9 cellular contexts compared by ENCODE assay signal in the genomic region with DNA sequence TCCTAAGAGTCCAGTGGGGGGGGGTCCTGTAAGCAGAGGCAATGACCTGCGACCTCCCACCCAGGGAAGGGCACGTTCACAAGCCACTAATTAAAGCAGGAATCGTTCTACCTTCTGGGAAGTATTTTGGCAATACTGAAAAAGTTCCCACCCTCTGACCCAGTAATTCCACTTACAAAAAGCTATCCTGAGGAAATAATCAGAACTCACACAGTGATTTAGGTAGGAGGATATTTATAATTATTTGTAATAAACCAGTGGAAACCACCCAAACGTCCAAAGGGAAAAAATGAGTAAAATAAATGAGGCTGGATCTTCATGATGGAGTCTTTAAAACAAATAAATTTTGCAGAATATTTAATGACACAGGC. TPM values are rescaled to one million over a fixed set of nuclear protein-coding genes. Genes with fewer than 3 reads are reported as not detected.
A peak's percentile ranks its signal among the peaks of the same experiment; 100 is the strongest.
DNase-seq lines count a peak whose midpoint lies in the region; ATAC-seq, FAIRE-seq and TF ChIP-seq lines count a peak whose summit lies in the region.
"Had no signal": no experiment of that assay in that cellular context is flagged by ENCODE, and none has a peak within 500 bp of the region (broad histone marks: within the 10 kb centered on the region; RNA-seq: fewer than 3 reads in every experiment).

No MANE protein-coding gene starts in this region.

- H3K4me1 ChIP-seq in right atrium auricular region (peaks cover 0 to 68% of the 10 kb centered on the region in 2 donors), aorta (ENCODE audit: control insufficient read depth in 1 of 2, insufficient read depth in 2 of 2, low read length in 2 of 2) (peaks cover 0 to 5% of the 10 kb centered on the region in 2 donors)

- H3K27ac ChIP-seq in right atrium auricular region = peak overlapping the region; percentile 91 to 92
- H3K27ac ChIP-seq in aorta (ENCODE audit: low read depth in 1 of 2, low read length in 2 of 2) = peak overlapping the region; percentile 83 to 99

- H3K27ac Mint-ChIP-seq in osteocyte (ENCODE audit: unreplicated experiment) = peak overlapping the region; percentile 99

- H3K9me3 Mint-ChIP-seq in osteocyte (ENCODE audit: unreplicated experiment) = no peaks in the 10 kb centered on the region

- peak overlapping the region; percentile 68 for H3K4me3 Mint-ChIP-seq in osteocyte (ENCODE audit: unreplicated experiment)

- no peak for TF ChIP-seq POLR2A in GM12891 (IDR thresholded peaks at IDR 0.05; ENCODE audit: low read depth, low read length)

- H3K36me3 ChIP-seq in right atrium auricular region (peaks cover 70% of the 10 kb centered on the region), aorta (ENCODE audit: control insufficient read depth in 1 of 2, insufficient read depth in 2 of 2, low read length in 1 of 2) (peaks cover 0 to 15% of the 10 kb centered on the region in 2 donors)

- no peaks in the 10 kb centered on the region for H3K27me3 Mint-ChIP-seq in osteocyte (ENCODE audit: unreplicated experiment)

- no peaks in the 10 kb centered on the region for H3K27me3 ChIP-seq in right atrium auricular region
- no peaks in the 10 kb centered on the region for H3K27me3 ChIP-seq in aorta (ENCODE audit: control insufficient read depth in 1 of 2, insufficient read depth in 2 of 2, low read length in 1 of 2)

- TF ChIP-seq CTCF in right atrium auricular region (IDR thresholded peaks at IDR 0.05) (no peak), fibroblast of the aortic adventitia (IDR thresholded peaks at IDR 0.05; ENCODE audit: insufficient read depth, low read length) (no peak), osteocyte (IDR thresholded peaks at IDR 0.05) (no peak)

- DNase-seq in right atrium auricular region (ENCODE audit: low spot score) (no peak), cardiac septum (ENCODE audit: low spot score) (no peak), fibroblast of the aortic adventitia (ENCODE audit: low read depth) (peak; percentile 42), osteocyte (ENCODE audit: extremely low spot score, unreplicated experiment) (no peak), aorta (no peak), NCI-H1694 treated with DMSO at 0.1 percent for 48 hours (lab: John Stamatoyannopoulos, UW) (no peak), GM12891 (ENCODE audit: insufficient read length, low spot score) (no peak)
- DNase-seq in activated T-cell treated with anti-CD3 and anti-CD28 coated beads, Interleukin-2, amount 50 U/mL, for 48 hours = no peak

- ATAC-seq in aorta (ENCODE audit: low FRiP score) = peak; percentile 1

- FAIRE-seq in GM12891 (lab: Jason Lieb, UNC) = no peak
- FAIRE-seq: urothelium cell line had no signal

- 27 to 30% methylated on average over 4 of the region's 4 CpGs for WGBS in aorta, 2 donors

- H3K4me3 ChIP-seq in right atrium auricular region (peak overlapping the region in 1 of 2 donors; percentile 28), fibroblast of the aortic adventitia (ENCODE audit: low read depth, low read length) (no peak overlapping the region), aorta (ENCODE audit: low read length in 2 of 2) (no peak overlapping the region)

- H3K9me3 ChIP-seq in right atrium auricular region (no peaks in the 10 kb centered on the region), aorta (ENCODE audit: control insufficient read depth, low read length) (no peaks in the 10 kb centered on the region)

- intact Hi-C loops in cardiac septum (cut with DNase I) = loop anchor here (1.0 to 10.0 kb wide), 5 partner anchors 54 to 292 kb away; a partner anchor contains a TSS
- intact Hi-C loops in aorta (cut with DNase I) = loop anchor here (2.0 to 10.0 kb wide), 5 partner anchors 35 to 292 kb away; a partner anchor contains a TSS

- H3K36me3 Mint-ChIP-seq in osteocyte (ENCODE audit: unreplicated experiment) = peaks cover 55% of the 10 kb centered on the region

- H3K4me1 Mint-ChIP-seq in osteocyte (ENCODE audit: unreplicated experiment) = peaks cover 67% of the 10 kb centered on the region

TF ChIP-seq in GM12891, 5 proteins besides CTCF, POLR2A, EP300 and RAD21:
- TF ChIP-seq PAX5 (IDR thresholded peaks at IDR 0.05; ENCODE audit: insufficient read depth, low read length, severe bottlenecking) = no peak
- TF ChIP-seq POU2F2 (IDR thresholded peaks at IDR 0.05; ENCODE audit: low read depth, low read length) = no peak
- TF ChIP-seq TAF1 (IDR thresholded peaks at IDR 0.05; ENCODE audit: low read depth, low read length) = no peak
- TF ChIP-seq POLR2AphosphoS5 (IDR thresholded peaks at IDR 0.05; ENCODE audit: low read depth, low read length) = no peak
- no peak for TF ChIP-seq SPI1 (IDR thresholded peaks at IDR 0.05; ENCODE audit: low read depth, low read length)

RNA-seq across cellular contexts. Expression of a gene that starts 54.7 kb away (rescaled TPM):
- 10 to 100 TPM; 22.0 to 25.9 TPM for total RNA-seq in right atrium auricular region
- 50.6 TPM for total RNA-seq in cardiac septum
- 8.7 and 31.6 TPM in 2 replicates for total RNA-seq in fibroblast of the aortic adventitia (ENCODE audit: low replicate concordance)
- 96.9 and 109 TPM in 2 replicates for total RNA-seq in osteocyte
- 10 to 100 TPM; 60.4 to 61.6 TPM for total RNA-seq in aorta
- 10 to 100 TPM in 1 of 2 donors, 1 to 10 TPM in 1; 5.3 to 10.0 TPM for polyA plus RNA-seq in aorta
- polyA plus RNA-seq in GM12891 (2012; ENCODE audit: low read depth, missing spikeins) = 10.2 TPM
